Comparison of ENCODE assay signal across 26 cellular contexts in the genomic region with DNA sequence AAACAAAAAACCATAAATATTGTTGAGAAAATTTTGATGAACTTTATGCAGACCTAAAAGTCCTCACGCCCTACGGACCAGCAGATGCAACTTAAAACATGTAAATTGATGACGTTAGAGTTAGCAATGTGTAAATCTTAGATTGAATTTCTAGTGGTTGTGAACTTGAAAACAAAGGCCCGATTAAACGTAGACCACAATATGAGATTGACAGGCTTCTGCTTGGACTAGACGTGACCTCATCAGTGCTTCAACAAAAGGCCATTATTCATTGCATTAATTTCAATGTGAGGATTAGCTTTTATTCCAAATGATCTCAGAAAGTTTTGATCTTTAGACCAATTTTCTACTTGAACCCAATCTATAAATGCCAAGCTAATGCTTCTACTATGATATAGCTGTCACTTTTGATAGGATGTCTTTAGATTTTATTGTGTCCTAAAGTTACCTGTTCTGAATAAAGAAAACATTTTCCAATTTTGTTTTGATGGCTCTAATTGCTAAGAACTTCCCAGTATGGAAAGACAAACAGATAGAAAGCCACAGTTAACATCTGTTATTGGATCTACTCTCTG.
"Had no signal": no experiment of that assay in that cellular context is flagged by ENCODE, and none has a peak within 500 bp of the region (broad histone marks: within the 10 kb centered on the region; RNA-seq: fewer than 3 reads in every experiment).

No MANE protein-coding gene starts in this region.

- H3K36me3 ChIP-seq: adrenal gland, MG63 had no signal

- ATAC-seq: activated T-cell treated with anti-CD3 and anti-CD28 coated beads, Interleukin-2, amount 50 U/mL, for 72 hours; Right ventricle myocardium inferior had no signal

- H3K27me3 ChIP-seq: adrenal gland had no signal

- H3K4me3 ChIP-seq: adrenal gland, MG63 had no signal

- H3K27ac ChIP-seq: adrenal gland, KMS-11, VCaP had no signal

- H3K9ac ChIP-seq: KMS-11, SK-N-SH had no signal

- H3K9me3 ChIP-seq: adrenal gland, MG63, SK-N-SH had no signal

- DNase-seq: activated CD4-positive, alpha-beta memory T cell treated with anti-CD3 and anti-CD28 coated beads, Interleukin-2, amount 10 ng/mL, durations not matched to agents 7 days and 5 days; activated CD4-positive, alpha-beta T cell treated with anti-CD3 and anti-CD28 coated beads, Interleukin-2, amount 10 ng/mL, durations not matched to agents 7 days and 5 days; activated CD4-positive, CD25-positive, alpha-beta regulatory T cell; activated gamma-delta T cell treated with Interleukin-2 at 50 U/mL for 16 hours; activated naive CD4-positive, alpha-beta T cell treated with anti-CD3 and anti-CD28 coated beads, Interleukin-2, amount 50 U/mL, for 16 hours; activated naive CD8-positive, alpha-beta T cell treated with anti-CD3 and anti-CD28 coated beads, Interleukin-2, amount 10 ng/mL, durations not matched to agents 7 days and 5 days; activated T-cell treated with anti-CD3 and anti-CD28 coated beads for 4 hours; activated T-cell treated with anti-CD3 and anti-CD28 coated beads, Interleukin-2, amount 50 U/mL, for 72 hours; adrenal gland; anterior cingulate cortex; MG63; MV-4-11; NCI-H1092 treated with DMSO at 0.1 percent for 48 hours; NCI-H1417 treated with DMSO at 0.1 percent for 48 hours; NCI-H1694 treated with DMSO at 0.1 percent for 48 hours; NCI-H2029 treated with DMSO at 0.1 percent for 48 hours; NCI-H345; NCI-H510A; NCI-H526 treated with DMSO at 0.1 percent for 48 hours; NCI-H82; RPMI8226; SK-N-SH; T-helper 1 cell had no signal

- H3K4me2 ChIP-seq: KMS-11, SK-N-SH had no signal
